ENCODE assay signal across 9 cellular contexts in genomic region chr2:238947920-238948710, GRCh38.
DNase-seq lines count a peak whose midpoint lies in the region; ATAC-seq and TF ChIP-seq lines count a peak whose summit lies in the region.
"Had no signal": no experiment of that assay in that cellular context is flagged by ENCODE, and none has a peak within 500 bp of the region (broad histone marks: within the 10 kb centered on the region; RNA-seq: fewer than 3 reads in every experiment).

No MANE protein-coding gene starts in this region.

- H3K4me1 ChIP-seq in foreskin keratinocyte (peaks cover 16% of the 10 kb centered on the region), suprapubic skin (peaks cover 12% of the 10 kb centered on the region)

- no peak for TF ChIP-seq POLR2A in suprapubic skin (IDR thresholded peaks at IDR 0.05)

- no peaks in the 10 kb centered on the region for H3K36me3 ChIP-seq in suprapubic skin

- ATAC-seq in foreskin keratinocyte: peak; percentile 93

- no peaks in the 10 kb centered on the region for H3K9me3 ChIP-seq in suprapubic skin

- DNase-seq in NCI-H82 (lab: John Stamatoyannopoulos, UW) (peak; percentile 18), NCI-H82 treated with DMSO at 0.1 percent for 48 hours (lab: John Stamatoyannopoulos, UW; ENCODE audit: unreplicated experiment) (no peak), SW480 (ENCODE audit: low spot score) (peak; percentile 99), foreskin keratinocyte (peak; percentile 95 to 99), suprapubic skin (ENCODE audit: low spot score in 2 of 2) (peak; percentile 70 to 83), NCI-H2029 treated with DMSO at 0.1 percent for 48 hours (lab: John Stamatoyannopoulos, UW) (no peak), NCI-H2196 treated with DMSO at 0.1 percent for 48 hours (lab: John Stamatoyannopoulos, UW; ENCODE audit: unreplicated experiment) (no peak), NCI-H345 (lab: John Stamatoyannopoulos, UW) (no peak)

- 55% methylated on average over 10 of the region's 10 CpGs for WGBS in suprapubic skin

- TF ChIP-seq EP300 in suprapubic skin (IDR thresholded peaks at IDR 0.05): no peak

- H3K27me3 ChIP-seq in foreskin keratinocyte (no peaks in the 10 kb centered on the region), suprapubic skin (peaks cover 6% of the 10 kb centered on the region)

- TF ChIP-seq CTCF in foreskin keratinocyte (conservative IDR thresholded peaks at IDR 0.05) (no peak), suprapubic skin (IDR thresholded peaks at IDR 0.05) (no peak)

- H3K27ac ChIP-seq in foreskin keratinocyte: peak overlapping the region; percentile 64
- H3K27ac ChIP-seq in suprapubic skin: peak overlapping the region; percentile 17
- H3K27ac ChIP-seq: 22Rv1 had no signal

- H3K4me3 ChIP-seq in suprapubic skin: no peak overlapping the region

Comparison
In these comparisons a context has a peak if more than half of its experiments do, and no peak if none do; other contexts are left out.
1. DNase-seq: peak in NCI-H82 (single experiment), SW480 (single experiment), foreskin keratinocyte (2 of 2) and suprapubic skin (2 of 2); none in NCI-H82 treated with DMSO at 0.1 percent for 48 hours (single experiment), NCI-H2029 treated with DMSO at 0.1 percent for 48 hours (single experiment), NCI-H2196 treated with DMSO at 0.1 percent for 48 hours (single experiment) and NCI-H345 (single experiment).